Comparison of ENCODE assay signal across 18 cellular contexts in genomic region chr11:75223954-75224643, GRCh38. TPM values are rescaled to one million over a fixed set of nuclear protein-coding genes. Genes with fewer than 3 reads are reported as not detected.
DNase-seq lines count a peak whose midpoint lies in the region; ATAC-seq, FAIRE-seq and TF ChIP-seq lines count a peak whose summit lies in the region.
"Had no signal": no experiment of that assay in that cellular context is flagged by ENCODE, and none has a peak within 500 bp of the region (broad histone marks: within the 10 kb centered on the region; RNA-seq: fewer than 3 reads in every experiment).

No MANE protein-coding gene starts in this region.

- no peaks in the 10 kb centered on the region for H3K9me3 Mint-ChIP-seq in GM23338
- H3K9me3 Mint-ChIP-seq: activated CD4-positive, alpha-beta memory T cell treated with anti-CD3 and anti-CD28 coated beads, Interleukin-2, amount 10 ng/mL, durations not matched to agents 7 days and 5 days; activated T-cell treated with anti-CD3 and anti-CD28 coated beads, Interleukin-2, amount 50 U/mL, for 72 hours had no signal

- peaks cover 3% of the 10 kb centered on the region for H3K27me3 Mint-ChIP-seq in GM23338 (ENCODE audit: insufficient read depth, low read depth, poor library complexity)

- no peak overlapping the region for H3K27ac Mint-ChIP-seq in GM23338
- H3K27ac Mint-ChIP-seq: activated CD4-positive, alpha-beta memory T cell treated with anti-CD3 and anti-CD28 coated beads, Interleukin-2, amount 10 ng/mL, durations not matched to agents 7 days and 5 days; activated T-cell treated with anti-CD3 and anti-CD28 coated beads, Interleukin-2, amount 50 U/mL, for 72 hours had no signal

- intact Hi-C loops in Panc1 (cut with micrococcal nuclease; ENCODE audit: unreplicated experiment), result no loop called here

- no peak overlapping the region for H3K4me2 ChIP-seq in A549
- H3K4me2 ChIP-seq in GM23338, result no peak overlapping the region
- H3K4me2 ChIP-seq: PC-9 had no signal

- H3K79me2 ChIP-seq in GM23338 (replicated peaks; ENCODE audit: insufficient read depth), result no peaks in the 10 kb centered on the region
- H3K79me2 ChIP-seq: parathyroid adenoma had no signal

- H3F3A ChIP-seq in GM23338 (replicated peaks; ENCODE audit: low read depth), result no peaks in the 10 kb centered on the region

- H4K20me1 ChIP-seq in GM23338 (replicated peaks; ENCODE audit: insufficient read depth), result 0 out of 2 replicates have a peak, but pooled peaks cover 8% of the 10 kb centered on the region

- H3K36me3 Mint-ChIP-seq in GM23338 (ENCODE audit: low read depth), result no peaks in the 10 kb centered on the region

- H3K4me3 ChIP-seq in A549 (no peak overlapping the region), GM23338 (no peak overlapping the region), Panc1 (ENCODE audit: low read depth in 2 of 2, low read length in 2 of 2) (no peak overlapping the region)
- H3K4me3 ChIP-seq: breast epithelium, PC-9, testis had no signal

- DNase-seq in A549 (ENCODE audit: low read depth in 1 of 2, low spot score in 1 of 2) (peak; percentile 21 to 29), GM23338 (ENCODE audit: low spot score) (peak; percentile 24), Panc1 (ENCODE audit: low read depth, low spot score) (no peak), iPS-NIHi7 (ENCODE audit: extremely low spot score) (peak; percentile 45), NCI-H187 treated with DMSO at 0.1 percent for 48 hours (lab: John Stamatoyannopoulos, UW) (no peak)
- no peak for DNase-seq in activated CD4-positive, alpha-beta T cell treated with anti-CD3 and anti-CD28 coated beads for 4 hours
- DNase-seq: activated CD4-positive, alpha-beta memory T cell treated with anti-CD3 and anti-CD28 coated beads, Interleukin-2, amount 10 ng/mL, durations not matched to agents 7 days and 5 days; activated T-cell treated with anti-CD3 and anti-CD28 coated beads, Interleukin-2, amount 50 U/mL, for 72 hours; KG1; NCI-H1417 treated with DMSO at 0.1 percent for 48 hours; NCI-H510A treated with DMSO at 0.1 percent for 48 hours; PC-9; stimulated activated CD4-positive, alpha-beta T cell treated with anti-CD3 and anti-CD28 coated beads, Interleukin-4, amount 100 ng/mL, for 24 hours; testis had no signal

- H3K27ac ChIP-seq in A549, result no peak overlapping the region
- no peak overlapping the region for H3K27ac ChIP-seq in GM23338 (ENCODE audit: low read depth)
- no peak overlapping the region for H3K27ac ChIP-seq in Panc1 (ENCODE audit: low read length)
- H3K27ac ChIP-seq: breast epithelium, parathyroid adenoma, PC-9, testis had no signal

- TF ChIP-seq EP300 in A549 (IDR thresholded peaks at IDR 0.05), result no peak

- no peak for FAIRE-seq in A549 (lab: Jason Lieb, UNC)

- no peak overlapping the region for H2AFZ ChIP-seq in GM23338
- H2AFZ ChIP-seq: parathyroid adenoma, PC-9 had no signal

- WGBS in A549 (ENCODE audit: missing lambda C conversion rate), result 27% methylated on average over 3 of the region's 5 CpGs

- no peak overlapping the region for H3K4me3 Mint-ChIP-seq in GM23338
- H3K4me3 Mint-ChIP-seq: activated CD4-positive, alpha-beta memory T cell treated with anti-CD3 and anti-CD28 coated beads, Interleukin-2, amount 10 ng/mL, durations not matched to agents 7 days and 5 days; activated T-cell treated with anti-CD3 and anti-CD28 coated beads, Interleukin-2, amount 50 U/mL, for 72 hours had no signal

- TF ChIP-seq CTCF in A549 (IDR thresholded peaks at IDR 0.05) (no peak), GM23338 (conservative IDR thresholded peaks at IDR 0.05; ENCODE audit: low read depth in 2 of 2) (peak in 1 of 2 experiments; percentile 26; a peak in 2 of 4 replicates), Panc1 (IDR thresholded peaks at IDR 0.05) (no peak)

- in situ Hi-C loops in Panc1 (cut with HindIII; ENCODE audit: low pct_unique_long_range_greater_than_20kb, low sequenced_read_pairs), result loop anchor here (25.0 kb wide), 2 partner anchors 112 to 312 kb away; no protein-coding TSS in a partner anchor

- no peaks in the 10 kb centered on the region for H3K4me1 ChIP-seq in A549
- no peaks in the 10 kb centered on the region for H3K4me1 ChIP-seq in GM23338 (ENCODE audit: insufficient read depth)
- H3K4me1 ChIP-seq in Panc1 (ENCODE audit: control insufficient read depth, insufficient read depth, low read length), result no peaks in the 10 kb centered on the region
- H3K4me1 ChIP-seq: breast epithelium, parathyroid adenoma, testis had no signal

- TF ChIP-seq RAD21 in A549 (conservative IDR thresholded peaks at IDR 0.05 in 1 of 2, IDR thresholded peaks at IDR 0.05 in 1 of 2), result no peak

- H3K9me3 ChIP-seq in A549 (no peaks in the 10 kb centered on the region), Panc1 (ENCODE audit: control insufficient read depth, insufficient read depth, low read depth, low read length) (no peaks in the 10 kb centered on the region)
- H3K9me3 ChIP-seq: breast epithelium, testis had no signal

- no peaks in the 10 kb centered on the region for H3K27me3 ChIP-seq in GM23338 (ENCODE audit: insufficient read depth)
- no peaks in the 10 kb centered on the region for H3K27me3 ChIP-seq in Panc1 (ENCODE audit: control insufficient read depth, insufficient read depth, low read length)
- H3K27me3 ChIP-seq: breast epithelium, testis had no signal

- no TSS peak for BruUV-seq in Panc1 (replicated peaks; lab: Mats Ljungman, UMichigan)

- CTCF ChIA-PET in A549 (lab: Yijun Ruan, JAX) (interaction anchor here (1.0 to 12.3 kb wide), 6 partner anchors 15 to 294 kb away, joined by 4 to 123 read pairs (median 10); partner anchors contain the start of gene TPBGL), Panc1 (lab: Charles Lee) (interaction anchor here (1.0 to 1.4 kb wide), 3 partner anchors 19 to 28 kb away, joined by 4 to 5 read pairs (median 5); no protein-coding TSS in a partner anchor)

- no peaks in the 10 kb centered on the region for H3K9me2 ChIP-seq in GM23338 (ENCODE audit: insufficient read depth)

- peak; percentile 92 to 95 for ATAC-seq in A549
- ATAC-seq in GM23338, result peak; percentile 80
- ATAC-seq in Panc1, result peak; percentile 61
- ATAC-seq in GM21381 (IDR thresholded peaks at IDR 0.05; ENCODE audit: unreplicated experiment), result no peak
- no peak for ATAC-seq in HG03442 (IDR thresholded peaks at IDR 0.05; ENCODE audit: unreplicated experiment)
- ATAC-seq: activated T-cell treated with anti-CD3 and anti-CD28 coated beads, Interleukin-2, amount 50 U/mL, for 72 hours had no signal

- peaks cover 5% of the 10 kb centered on the region; the same call in 2 of the 3 replicates for H3K4me1 Mint-ChIP-seq in GM23338
- H3K4me1 Mint-ChIP-seq: activated CD4-positive, alpha-beta memory T cell treated with anti-CD3 and anti-CD28 coated beads, Interleukin-2, amount 10 ng/mL, durations not matched to agents 7 days and 5 days had no signal

- H3K36me3 ChIP-seq in GM23338 (ENCODE audit: insufficient read depth), result no peaks in the 10 kb centered on the region
- no peaks in the 10 kb centered on the region for H3K36me3 ChIP-seq in Panc1 (ENCODE audit: control insufficient read depth, insufficient read depth, low read length)
- H3K36me3 ChIP-seq: breast epithelium had no signal

- TF ChIP-seq POLR2A in A549 (IDR thresholded peaks at IDR 0.05; ENCODE audit: low read length), result no peak

- POLR2A ChIA-PET in A549 (lab: Yijun Ruan, JAX), result interaction anchor here (0.9 kb wide), 1 partner anchor 10 kb away, joined by 3 read pairs; no protein-coding TSS in a partner anchor
- POLR2A ChIA-PET in Panc1 (lab: Charles Lee), result no interaction called here

TF ChIP-seq in A549, 52 proteins besides CTCF, POLR2A, EP300 and RAD21:
- TF ChIP-seq CEBPB (IDR thresholded peaks at IDR 0.05) (no peak), MAFK (IDR thresholded peaks at IDR 0.05; ENCODE audit: partially characterized antibody) (peak; percentile 78)

TF ChIP-seq in GM23338, 12 proteins besides CTCF, POLR2A, EP300 and RAD21:
- no peak for TF ChIP-seq CREB1 (CRISPR knock-in tag; IDR thresholded peaks at IDR 0.05; ENCODE audit: low read depth)
- TF ChIP-seq REST (IDR thresholded peaks at IDR 0.05; ENCODE audit: unreplicated experiment), result no peak
- no peak for TF ChIP-seq STAT1 (IDR thresholded peaks at IDR 0.05; ENCODE audit: unreplicated experiment)
- TF ChIP-seq EZH2phosphoT487 (IDR thresholded peaks at IDR 0.05; ENCODE audit: unreplicated experiment), result no peak
- TF ChIP-seq NANOG (IDR thresholded peaks at IDR 0.05; ENCODE audit: borderline replicate concordance), result no peak
- TF ChIP-seq ZNF114 (CRISPR knock-in tag; IDR thresholded peaks at IDR 0.05), result no peak

RNA-seq across cellular contexts. Expression of gene TPBGL, which starts 16.5 kb away (rescaled TPM):
- polyA plus RNA-seq in A549 (2011; rRNA removed) (0.03 and 0.08 TPM in 2 replicates), A549 (2017; fragmentation: RNase III; extraction: RNeasy Plus Mini Kit Qiagen cat#74134 plus additional on column Dnase treatment) (0.05 to 0.12 TPM (median 0.09 TPM) in 3 replicates), GM23338 (2016; fragmentation: Nextera tagmentation; extraction: Ambion mirVana) (0.08 and 0.40 TPM in 2 replicates)
- polyA plus RNA-seq in A549 (2012; cell fraction: cytosol; rRNA removed), result 0.04 and 0.05 TPM in 2 replicates
- 0.05 and 0.07 TPM in 2 replicates for polyA plus RNA-seq in A549 (2012; cell fraction: nucleus; rRNA removed)
- polyA minus RNA-seq in A549 (2011; rRNA and poly(A)+ RNA removed), result 0.12 TPM in 1 of 2 replicates, not detected in the other
- 0.16 and 0.21 TPM in 2 replicates for total RNA-seq in GM23338 (2014; rRNA removed; shearing (Covaris generic))
- 0.54 TPM for total RNA-seq in Panc1 (2021; ENCODE audit: unreplicated experiment)
- polyA plus RNA-seq in Panc1 (2012; ENCODE audit: insufficient read length), result 0.80 TPM
- total RNA-seq: PC-9 had no signal

Comparison
In these comparisons a context has a peak if more than half of its experiments do, and no peak if none do; other contexts are left out.
1. ATAC-seq: peak in A549 (2 of 2), GM23338 (single experiment) and Panc1 (single experiment); none in GM21381 (single experiment) and HG03442 (single experiment).
2. DNase-seq: peak in A549 (2 of 2), GM23338 (single experiment) and iPS-NIHi7 (single experiment); none in Panc1 (single experiment), activated CD4-positive, alpha-beta T cell treated with anti-CD3 and anti-CD28 coated beads for 4 hours (0 of 2) and NCI-H187 treated with DMSO at 0.1 percent for 48 hours (single experiment).